Comparison of ENCODE assay signal across 24 cellular contexts in the genomic region with DNA sequence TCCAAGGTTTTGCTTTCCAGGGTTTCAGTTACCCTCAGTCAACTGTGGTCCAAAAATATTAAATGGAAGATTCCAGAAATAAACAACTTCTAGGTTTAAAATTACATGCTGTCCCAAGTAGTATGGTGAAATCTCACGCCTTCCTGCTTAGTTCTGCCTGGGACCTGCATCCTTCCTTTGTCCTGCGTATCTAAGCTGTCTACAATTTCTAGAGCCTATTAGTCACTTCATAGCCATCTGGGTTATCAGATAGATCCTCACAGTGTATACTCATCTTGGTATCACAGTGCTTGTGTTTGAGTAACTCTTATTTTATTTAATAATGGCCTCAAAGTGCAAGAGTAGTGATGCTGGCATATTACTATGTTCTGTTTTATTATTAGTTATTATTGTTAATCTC.
A peak's percentile ranks its signal among the peaks of the same experiment; 100 is the strongest.
DNase-seq lines count a peak whose midpoint lies in the region; ATAC-seq, FAIRE-seq and TF ChIP-seq lines count a peak whose summit lies in the region.
"Had no signal": no experiment of that assay in that cellular context is flagged by ENCODE, and none has a peak within 500 bp of the region (broad histone marks: within the 10 kb centered on the region; RNA-seq: fewer than 3 reads in every experiment).

No MANE protein-coding gene starts in this region.

- no peak for FAIRE-seq in astrocyte (lab: Jason Lieb, UNC)

- H3K9me3 ChIP-seq in astrocyte (ENCODE audit: insufficient read depth, low read depth, low read length) (no peaks in the 10 kb centered on the region), tibial artery (no peaks in the 10 kb centered on the region), aorta (ENCODE audit: control insufficient read depth, low read length) (no peaks in the 10 kb centered on the region)
- H3K9me3 ChIP-seq: Caco-2, neutrophil, SJSA1 had no signal

- TF ChIP-seq CTCF in astrocyte (IDR thresholded peaks at IDR 0.05; ENCODE audit: insufficient read depth, low read depth, low read length) (no peak), foreskin fibroblast (IDR thresholded peaks at IDR 0.05; ENCODE audit: low read depth, low read length) (no peak), tibial artery (IDR thresholded peaks at IDR 0.05) (no peak)

- H3K27me3 ChIP-seq in astrocyte (ENCODE audit: insufficient read depth, low read length) (no peaks in the 10 kb centered on the region), tibial artery (no peaks in the 10 kb centered on the region), aorta (ENCODE audit: control insufficient read depth in 1 of 2, insufficient read depth in 2 of 2, low read length in 1 of 2) (no peaks in the 10 kb centered on the region)
- H3K27me3 ChIP-seq: neutrophil, SJSA1 had no signal

- no peaks in the 10 kb centered on the region for H3K36me3 ChIP-seq in astrocyte (ENCODE audit: insufficient read depth, low read length)
- no peaks in the 10 kb centered on the region for H3K36me3 ChIP-seq in tibial artery
- no peaks in the 10 kb centered on the region for H3K36me3 ChIP-seq in aorta (ENCODE audit: control insufficient read depth in 1 of 2, insufficient read depth in 2 of 2, low read length in 1 of 2)
- H3K36me3 ChIP-seq: neutrophil, SJSA1, WERI-Rb-1 had no signal

- no peak overlapping the region for H2AFZ ChIP-seq in astrocyte (ENCODE audit: low read depth, low read length)

- H3K9me3 Mint-ChIP-seq in astrocyte (ENCODE audit: unreplicated experiment) = no peaks in the 10 kb centered on the region

- ATAC-seq in aorta (ENCODE audit: low FRiP score) = no peak
- ATAC-seq: esophagus mucosa, HCT116, T-helper 17 cell had no signal

- H3K9ac ChIP-seq in astrocyte (ENCODE audit: low read length) = no peak overlapping the region

- intact Hi-C loops in tibial artery (cut with DNase I; ENCODE audit: low total_unique reads) = no loop called here
- intact Hi-C loops in aorta (cut with DNase I) = loop anchor here (5.0 to 10.0 kb wide), 2 partner anchors 51 to 203 kb away; no protein-coding TSS in a partner anchor

- 23 to 25% methylated on average over 2 of the region's 2 CpGs for WGBS in aorta, 2 donors

- H3K4me3 Mint-ChIP-seq in astrocyte (ENCODE audit: unreplicated experiment) = no peak overlapping the region
- H3K4me3 Mint-ChIP-seq: B cell, T-helper 17 cell had no signal

- H3K4me1 Mint-ChIP-seq in astrocyte (ENCODE audit: low read depth, unreplicated experiment) = peaks cover 29% of the 10 kb centered on the region
- H3K4me1 Mint-ChIP-seq: B cell, T-helper 17 cell had no signal

- H3K27ac Mint-ChIP-seq in astrocyte (ENCODE audit: unreplicated experiment) = peak overlapping the region; percentile 4
- H3K27ac Mint-ChIP-seq: B cell, T-helper 17 cell had no signal

- H3K4me3 ChIP-seq in astrocyte (ENCODE audit: insufficient read depth, low read depth, low read length) = no peak overlapping the region
- no peak overlapping the region for H3K4me3 ChIP-seq in foreskin fibroblast (ENCODE audit: low read depth in 1 of 2, low read length in 2 of 2)
- no peak overlapping the region for H3K4me3 ChIP-seq in tibial artery
- no peak overlapping the region for H3K4me3 ChIP-seq in aorta (ENCODE audit: low read length in 2 of 2)
- H3K4me3 ChIP-seq: SJSA1 had no signal

- H3K79me2 ChIP-seq in astrocyte (ENCODE audit: insufficient read depth, low read length) = peaks cover 23% of the 10 kb centered on the region

- no peaks in the 10 kb centered on the region for H3K36me3 Mint-ChIP-seq in astrocyte (ENCODE audit: low read depth, unreplicated experiment)

- no peaks in the 10 kb centered on the region for H4K20me1 ChIP-seq in astrocyte (ENCODE audit: insufficient read depth, low read length)

- no peak overlapping the region for H3K27ac ChIP-seq in astrocyte (ENCODE audit: low read depth, low read length)
- peak overlapping the region; percentile 80 for H3K27ac ChIP-seq in tibial artery
- peak overlapping the region in 1 of 2 donors; percentile 75 for H3K27ac ChIP-seq in aorta (ENCODE audit: low read depth in 1 of 2, low read length in 2 of 2)
- H3K27ac ChIP-seq: neutrophil, SJSA1, WERI-Rb-1 had no signal

- H3K27me3 Mint-ChIP-seq in astrocyte (ENCODE audit: low read depth, unreplicated experiment) = no peaks in the 10 kb centered on the region
- H3K27me3 Mint-ChIP-seq: B cell had no signal

- no peaks in the 10 kb centered on the region for H3K4me1 ChIP-seq in astrocyte (ENCODE audit: insufficient read depth, low read length)
- peaks cover 0 to 80% (median 44%) of the 10 kb centered on the region in 4 donors for H3K4me1 ChIP-seq in tibial artery
- H3K4me1 ChIP-seq in aorta (ENCODE audit: control insufficient read depth in 1 of 2, insufficient read depth in 2 of 2, low read length in 2 of 2) = peaks cover 13 to 18% of the 10 kb centered on the region in 2 donors

- DNase-seq in LHCN-M2 (ENCODE audit: low read depth) (peak; percentile 70), astrocyte (ENCODE audit: low read depth) (peak; percentile 57), foreskin fibroblast (peak; percentile 72 to 74), tibial artery (no peak), epidermal melanocyte (ENCODE audit: insufficient read length, low spot score) (no peak), aorta (no peak), anterior cingulate cortex (lab: John Stamatoyannopoulos, UW) (no peak)
- DNase-seq: activated CD4-positive, alpha-beta T cell treated with anti-CD3 and anti-CD28 coated beads, Interleukin-2, amount 50 U/mL, for 1 hour; activated CD8-positive, alpha-beta memory T cell treated with anti-CD3 and anti-CD28 coated beads, Interleukin-2, amount 50 U/mL, for 4 hours; Caco-2; DND-41; MM.1S; NCI-H146; NCI-H2171; NCI-H526 treated with DMSO at 0.1 percent for 48 hours; OCI-M1; retina; T-helper 17 cell had no signal

- H3K4me2 ChIP-seq in astrocyte (ENCODE audit: low read length) = no peak overlapping the region

Comparison
In these comparisons a context has a peak if more than half of its experiments do, and no peak if none do; other contexts are left out.
1. DNase-seq: peak in LHCN-M2 (single experiment), astrocyte (single experiment) and foreskin fibroblast (2 of 2); none in tibial artery (0 of 2), epidermal melanocyte (single experiment), aorta (0 of 2) and anterior cingulate cortex (0 of 58).